Comparison of ENCODE assay signal across 13 cellular contexts in the genomic region with DNA sequence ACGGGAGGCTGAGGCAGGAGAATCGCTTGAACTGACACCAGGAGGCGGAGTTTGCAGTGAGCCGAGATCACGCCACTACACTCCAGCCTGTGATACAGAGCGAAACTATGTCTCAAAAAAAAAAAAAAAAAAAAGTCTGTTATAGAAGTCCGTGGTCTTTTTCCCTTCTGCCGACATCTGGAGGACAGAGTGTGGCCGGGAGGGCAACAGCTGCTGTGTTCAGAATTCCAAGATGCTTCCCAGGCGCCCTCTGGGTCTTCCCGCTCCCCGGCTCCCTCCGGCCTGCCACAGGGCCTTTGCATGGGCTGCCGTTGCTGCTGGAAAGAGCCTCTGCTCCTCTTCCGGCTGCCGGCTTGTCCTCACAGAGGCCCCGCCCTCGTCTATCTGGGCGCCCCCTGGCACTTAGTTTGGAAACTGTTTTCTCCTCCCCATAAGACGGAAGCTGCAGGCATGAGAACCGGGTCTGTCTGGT. TPM values are rescaled to one million over a fixed set of nuclear protein-coding genes. Genes with fewer than 3 reads are reported as not detected.
DNase-seq lines count a peak whose midpoint lies in the region; ATAC-seq and TF ChIP-seq lines count a peak whose summit lies in the region.
"Had no signal": no experiment of that assay in that cellular context is flagged by ENCODE, and none has a peak within 500 bp of the region (broad histone marks: within the 10 kb centered on the region; RNA-seq: fewer than 3 reads in every experiment).

No MANE protein-coding gene starts in this region.

- no peak overlapping the region for H3K27ac Mint-ChIP-seq in activated CD4-positive, alpha-beta T cell treated with anti-CD3 and anti-CD28 coated beads for 36 hours
- no peak overlapping the region for H3K27ac Mint-ChIP-seq in endodermal cell
- H3K27ac Mint-ChIP-seq: activated naive CD8-positive, alpha-beta T cell had no signal

- POLR2A ChIA-PET in activated CD4-positive, alpha-beta T cell treated with anti-CD3 and anti-CD28 coated beads for 36 hours (lab: Charles Lee) = no interaction called here
- POLR2A ChIA-PET in PC-9 (lab: Charles Lee; ENCODE audit: unreplicated experiment) = no interaction called here

- H3K4me1 ChIP-seq in SJCRH30 = no peaks in the 10 kb centered on the region; the same call in 1 of the 2 replicates
- no peaks in the 10 kb centered on the region for H3K4me1 ChIP-seq in endodermal cell (ENCODE audit: control insufficient read depth, insufficient read depth, low read length)
- H3K4me1 ChIP-seq in PC-9 (replicated peaks; ENCODE audit: insufficient read depth) = no peaks in the 10 kb centered on the region
- H3K4me1 ChIP-seq: gastrocnemius medialis, pancreas had no signal

- H3K4me3 ChIP-seq in SJCRH30 (no peak overlapping the region), endodermal cell (ENCODE audit: low read length) (no peak overlapping the region), PC-9 (no peak overlapping the region)
- H3K4me3 ChIP-seq: gastrocnemius medialis, pancreas had no signal

- H3K79me2 ChIP-seq in PC-9 (ENCODE audit: low read depth) = no peaks in the 10 kb centered on the region

- H3K36me3 ChIP-seq in SJCRH30 (no peaks in the 10 kb centered on the region), endodermal cell (ENCODE audit: control insufficient read depth, insufficient read depth, low read length) (no peaks in the 10 kb centered on the region), PC-9 (ENCODE audit: low read depth) (no peaks in the 10 kb centered on the region)
- H3K36me3 ChIP-seq: gastrocnemius medialis, pancreas had no signal

- no peak overlapping the region for H3K4me2 ChIP-seq in PC-9

- no peaks in the 10 kb centered on the region; the same call in 1 of the 2 replicates for H3F3A ChIP-seq in PC-9 (ENCODE audit: insufficient read depth, low read depth)

- H3K9me3 ChIP-seq in SJCRH30 (replicated peaks) = no peaks in the 10 kb centered on the region
- H3K9me3 ChIP-seq in endodermal cell (ENCODE audit: control insufficient read depth, low read length) = no peaks in the 10 kb centered on the region
- no peaks in the 10 kb centered on the region for H3K9me3 ChIP-seq in PC-9 (ENCODE audit: insufficient read depth, low read depth)
- H3K9me3 ChIP-seq: gastrocnemius medialis, pancreas had no signal

- H3K9me2 ChIP-seq in PC-9 (ENCODE audit: insufficient read depth) = no peaks in the 10 kb centered on the region

- peaks cover 2% of the 10 kb centered on the region for H3K4me1 Mint-ChIP-seq in activated CD4-positive, alpha-beta T cell treated with anti-CD3 and anti-CD28 coated beads for 36 hours
- peaks cover 3% of the 10 kb centered on the region for H3K4me1 Mint-ChIP-seq in endodermal cell

- WGBS in endodermal cell (ENCODE audit: insufficient coverage in 1 of 2, insufficient read length in 1 of 2), 2 experiments = 88 to 89% methylated on average over 14 to 21 of the region's 21 CpGs

- intact Hi-C loops in activated CD4-positive, alpha-beta T cell treated with anti-CD3 and anti-CD28 coated beads for 36 hours (cut with DNase I, micrococcal nuclease) = loop anchor here in 1 of 2 experiments (5.0 kb wide), 1 partner anchor 453 kb away; no protein-coding TSS in a partner anchor
- intact Hi-C loops in PC-9 (cut with micrococcal nuclease; ENCODE audit: unreplicated experiment) = no loop called here

- peaks cover 5% of the 10 kb centered on the region for H3K27me3 Mint-ChIP-seq in activated CD4-positive, alpha-beta T cell treated with anti-CD3 and anti-CD28 coated beads for 36 hours
- peaks cover 3% of the 10 kb centered on the region for H3K27me3 Mint-ChIP-seq in endodermal cell (ENCODE audit: insufficient read depth)

- peak overlapping the region; percentile 18 for H3K4me3 Mint-ChIP-seq in activated CD4-positive, alpha-beta T cell treated with anti-CD3 and anti-CD28 coated beads for 36 hours
- no peak overlapping the region for H3K4me3 Mint-ChIP-seq in endodermal cell

- peak; percentile 56 for DNase-seq in activated CD4-positive, alpha-beta T cell treated with anti-CD3 and anti-CD28 coated beads for 36 hours
- DNase-seq in activated CD4-positive, alpha-beta T cell treated with anti-CD3 and anti-CD28 coated beads for 1 hour = no peak
- DNase-seq in SJCRH30 (peak; percentile 56 to 59), endodermal cell (peak; percentile 66), T1000 (lab: John Stamatoyannopoulos, UW) (no peak), PC-9 (no peak), MV-4-11 (lab: John Stamatoyannopoulos, UW) (no peak)
- peak; percentile 37 for DNase-seq in stimulated activated naive CD4-positive, alpha-beta T cell treated with Interleukin-2 at 50 U/mL for 16 hours (lab: John Stamatoyannopoulos, UW)
- DNase-seq: gastrocnemius medialis, pancreas had no signal

- no peak overlapping the region for H3K27ac ChIP-seq in SJCRH30
- no peak overlapping the region for H3K27ac ChIP-seq in endodermal cell (ENCODE audit: low read depth, low read length)
- H3K27ac ChIP-seq in PC-9 = no peak overlapping the region
- H3K27ac ChIP-seq: gastrocnemius medialis, pancreas, RWPE1 had no signal

- peak; percentile 31 for ATAC-seq in activated CD4-positive, alpha-beta T cell treated with anti-CD3 and anti-CD28 coated beads for 36 hours
- ATAC-seq: gastrocnemius medialis, pancreas had no signal

- no peak overlapping the region for H2AFZ ChIP-seq in PC-9

- H3K9me3 Mint-ChIP-seq in activated CD4-positive, alpha-beta T cell treated with anti-CD3 and anti-CD28 coated beads for 36 hours (ENCODE audit: low read depth) = peaks cover 3% of the 10 kb centered on the region
- peaks cover 10% of the 10 kb centered on the region for H3K9me3 Mint-ChIP-seq in endodermal cell

- CTCF ChIA-PET in activated CD4-positive, alpha-beta T cell treated with anti-CD3 and anti-CD28 coated beads for 36 hours (lab: Charles Lee) = interaction anchor here (0.6 kb wide), 1 partner anchor 378 kb away, joined by 3 read pairs; no protein-coding TSS in a partner anchor
- CTCF ChIA-PET in PC-9 (lab: Charles Lee) = no interaction called here

- H3K9ac ChIP-seq in endodermal cell (ENCODE audit: extremely low read depth, low read length, poor library complexity, severe bottlenecking) = no peak overlapping the region

- H3K36me3 Mint-ChIP-seq in activated CD4-positive, alpha-beta T cell treated with anti-CD3 and anti-CD28 coated beads for 36 hours (ENCODE audit: low read depth) = no peaks in the 10 kb centered on the region
- H3K36me3 Mint-ChIP-seq in endodermal cell (ENCODE audit: low read depth) = peaks cover 1% of the 10 kb centered on the region
- H3K36me3 Mint-ChIP-seq: activated naive CD8-positive, alpha-beta T cell had no signal

- H4K20me1 ChIP-seq in PC-9 (ENCODE audit: insufficient read depth) = no peaks in the 10 kb centered on the region

- BruUV-seq in PC-9 (replicated peaks; lab: Mats Ljungman, UMichigan) = no TSS peak

- TF ChIP-seq CTCF in endodermal cell (conservative IDR thresholded peaks at IDR 0.05) = no peak
- no peak for TF ChIP-seq CTCF in PC-9 (conservative IDR thresholded peaks at IDR 0.05)

- H3K27me3 ChIP-seq in SJCRH30 = peaks cover 16% of the 10 kb centered on the region
- H3K27me3 ChIP-seq in endodermal cell (ENCODE audit: control insufficient read depth, insufficient read depth, low read length, poor library complexity, severe bottlenecking) = no peaks in the 10 kb centered on the region
- H3K27me3 ChIP-seq in PC-9 (ENCODE audit: insufficient read depth, low read depth) = peaks cover 28% of the 10 kb centered on the region

RNA-seq across cellular contexts. Expression of gene CACNA1H, which starts 2.4 kb away (rescaled TPM):
- total RNA-seq in activated CD4-positive, alpha-beta T cell treated with anti-CD3 and anti-CD28 coated beads for 36 hours = under 1 TPM; 0.86 to 0.98 TPM
- 1.4 and 1.7 TPM in 2 replicates for total RNA-seq in SJCRH30 (2014; rRNA removed; shearing (Covaris generic))
- total RNA-seq in endodermal cell (10 to 100 TPM; 31.6 to 45.0 TPM), PC-9 (2021) (0.08 TPM in 1 of 2 replicates, not detected in the other)
- polyA plus RNA-seq in endodermal cell (2013, experiment 1 of 2) = 33.4 TPM
- polyA plus RNA-seq in endodermal cell (2013, experiment 2 of 2) = 30.0 TPM

RNA-seq across cellular contexts. Expression of gene C1QTNF8, which starts 54.5 kb away (rescaled TPM):
- total RNA-seq in activated CD4-positive, alpha-beta T cell treated with anti-CD3 and anti-CD28 coated beads for 36 hours = not detected
- total RNA-seq in SJCRH30 (2014; rRNA removed; shearing (Covaris generic)) = not detected in 2 replicates
- total RNA-seq in endodermal cell = under 1 TPM; 0.15 to 0.20 TPM
- polyA plus RNA-seq in endodermal cell (2013, experiment 1 of 2) = not detected
- not detected for polyA plus RNA-seq in endodermal cell (2013, experiment 2 of 2)
- not detected in 2 replicates for total RNA-seq in PC-9 (2021)
- total RNA-seq: gastrocnemius medialis, pancreas, subcutaneous adipose tissue had no signal

Comparison
In these comparisons a context has a peak if more than half of its experiments do, and no peak if none do; other contexts are left out.
1. DNase-seq: peak in activated CD4-positive, alpha-beta T cell treated with anti-CD3 and anti-CD28 coated beads for 36 hours (single experiment), SJCRH30 (2 of 2), endodermal cell (single experiment) and stimulated activated naive CD4-positive, alpha-beta T cell treated with Interleukin-2 at 50 U/mL for 16 hours (single experiment); none in activated CD4-positive, alpha-beta T cell treated with anti-CD3 and anti-CD28 coated beads for 1 hour (single experiment), T1000 (single experiment), PC-9 (0 of 2) and MV-4-11 (single experiment).
2. RNA of gene CACNA1H, which starts 2.4 kb away (total RNA-seq): 31.6 to 45.0 TPM in endodermal cell; 1.4 to 1.7 TPM in SJCRH30, 0.86 to 0.98 TPM in activated CD4-positive, alpha-beta T cell treated with anti-CD3 and anti-CD28 coated beads for 36 hours and 0.08 TPM in PC-9; every median in the first group is over 10 times any median in the second.